ENCODE assay signal across 25 cellular contexts in the genomic region with DNA sequence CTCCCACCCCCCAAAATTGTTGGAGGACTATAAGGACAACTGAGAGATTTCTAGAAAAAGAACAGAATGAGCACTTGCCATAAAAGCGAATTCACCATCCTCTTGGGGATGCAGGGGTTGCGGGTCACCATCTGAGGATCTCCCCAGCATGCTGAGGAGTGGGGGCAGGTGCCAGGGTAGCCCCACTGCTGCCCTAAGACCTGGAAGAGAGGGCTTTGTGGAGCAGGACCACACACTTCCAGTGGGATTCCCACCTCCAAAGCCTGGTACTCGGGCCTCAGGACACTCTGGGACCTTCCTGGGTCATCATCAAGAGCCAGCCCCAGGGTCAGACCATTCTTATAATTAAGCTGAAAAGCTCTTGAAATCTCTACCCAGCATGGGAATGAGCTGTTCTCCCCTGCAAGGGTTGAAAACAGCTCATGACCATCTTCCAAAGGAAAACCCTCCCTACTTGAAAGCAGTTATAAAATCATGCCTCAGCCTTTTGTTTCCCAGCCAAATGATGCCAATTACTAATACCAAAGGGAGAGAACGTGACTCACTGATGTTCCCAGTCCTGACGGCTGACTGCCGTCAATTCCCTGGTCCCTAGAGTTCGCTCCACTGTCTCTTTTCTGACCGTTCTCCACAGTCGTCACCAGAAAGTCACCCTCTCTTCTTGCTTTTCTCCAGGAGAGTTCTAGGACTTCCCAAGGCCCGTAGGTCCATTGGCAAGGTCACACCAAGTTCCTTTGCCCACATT.
DNase-seq lines count a peak whose midpoint lies in the region; ATAC-seq and TF ChIP-seq lines count a peak whose summit lies in the region.
"Had no signal": no experiment of that assay in that cellular context is flagged by ENCODE, and none has a peak within 500 bp of the region (broad histone marks: within the 10 kb centered on the region; RNA-seq: fewer than 3 reads in every experiment).

No MANE protein-coding gene starts in this region.

- BruUV-seq in IMR-90 (replicated peaks; lab: Mats Ljungman, UMichigan): no TSS peak

- no peak for TF ChIP-seq RAD21 in IMR-90 (IDR thresholded peaks at IDR 0.05; ENCODE audit: low read length)

- peaks cover 17% of the 10 kb centered on the region for H3K27me3 Mint-ChIP-seq in endodermal cell (ENCODE audit: insufficient read depth)

- H3K23ac ChIP-seq in IMR-90 (ENCODE audit: low read depth, low read length): no peak overlapping the region

- no peaks in the 10 kb centered on the region for H3K9me3 Mint-ChIP-seq in endodermal cell
- H3K9me3 Mint-ChIP-seq: T-cell had no signal

- no peak for ATAC-seq in IMR-90 (ENCODE audit: low read depth)
- no peak for ATAC-seq in GM18505 (IDR thresholded peaks at IDR 0.05; ENCODE audit: unreplicated experiment)
- ATAC-seq: HCT116, K562, left ventricle myocardium superior, mucosa of descending colon, T-cell had no signal

- H4K8ac ChIP-seq in IMR-90 (ENCODE audit: low read depth in 2 of 2, low read length in 2 of 2): no peak overlapping the region

- no peak overlapping the region for H2AK5ac ChIP-seq in IMR-90 (ENCODE audit: low read depth, low read length)

- POLR2A ChIA-PET in IMR-90 (lab: Charles Lee; ENCODE audit: unreplicated experiment): no interaction called here

- no peak overlapping the region for H2BK20ac ChIP-seq in IMR-90 (ENCODE audit: low read depth, low read length)

- no peak overlapping the region for H2BK120ac ChIP-seq in IMR-90 (ENCODE audit: low read depth, low read length)

- H3K56ac ChIP-seq in IMR-90 (ENCODE audit: extremely low read depth, insufficient read depth, low read length): no peak overlapping the region

- H3K4me3 Mint-ChIP-seq in endodermal cell: no peak overlapping the region
- H3K4me3 Mint-ChIP-seq: T-cell had no signal

- H3K9me3 ChIP-seq in IMR-90 (ENCODE audit: control insufficient read depth, insufficient read depth, low read length) (no peaks in the 10 kb centered on the region), endodermal cell (ENCODE audit: control insufficient read depth, low read length) (no peaks in the 10 kb centered on the region)
- H3K9me3 ChIP-seq: mucosa of descending colon, spleen, vagina had no signal

- H3K4me1 ChIP-seq in IMR-90 (ENCODE audit: control insufficient read depth, insufficient read depth, low read length) (no peaks in the 10 kb centered on the region), endodermal cell (ENCODE audit: control insufficient read depth, insufficient read depth, low read length) (no peaks in the 10 kb centered on the region)
- H3K4me1 ChIP-seq: spleen, vagina had no signal

- H3K9ac ChIP-seq in IMR-90 (ENCODE audit: low read depth, low read length) (no peak overlapping the region), endodermal cell (ENCODE audit: extremely low read depth, low read length, poor library complexity, severe bottlenecking) (no peak overlapping the region)

- no peak overlapping the region for H3K4ac ChIP-seq in IMR-90 (ENCODE audit: low read depth, low read length)

- CTCF ChIA-PET in IMR-90 (lab: Yijun Ruan, JAX): no interaction called here

- no peak overlapping the region for H3K14ac ChIP-seq in IMR-90 (replicated peaks; ENCODE audit: low read depth, low read length)

- no peak overlapping the region for H2BK5ac ChIP-seq in IMR-90 (ENCODE audit: low read depth, low read length, poor library complexity, severe bottlenecking)

- no peak for TF ChIP-seq CTCF in IMR-90 (conservative IDR thresholded peaks at IDR 0.05; ENCODE audit: low read depth, low read length)
- no peak for TF ChIP-seq CTCF in endodermal cell (conservative IDR thresholded peaks at IDR 0.05)

- H3K4me2 ChIP-seq in IMR-90 (ENCODE audit: low read depth, low read length): no peak overlapping the region

- TF ChIP-seq POLR2A in IMR-90 (IDR thresholded peaks at IDR 0.05; ENCODE audit: low read depth, low read length) (no peak), GM18505 (IDR thresholded peaks at IDR 0.05; ENCODE audit: borderline replicate concordance, extremely low read depth, insufficient read depth, insufficient read length) (no peak)

- no peaks in the 10 kb centered on the region for H4K20me1 ChIP-seq in IMR-90 (ENCODE audit: insufficient read depth, low read length)

- dilution Hi-C loops in IMR-90 (cut with HindIII; ENCODE audit: low sequenced_read_pairs, unreplicated experiment): no loop called here

- no peak overlapping the region for H3K27ac Mint-ChIP-seq in endodermal cell
- H3K27ac Mint-ChIP-seq: T-cell had no signal

- peaks cover 4% of the 10 kb centered on the region for H3K4me1 Mint-ChIP-seq in endodermal cell
- H3K4me1 Mint-ChIP-seq: T-cell had no signal

- intact Hi-C loops in IMR-90 (cut with micrococcal nuclease): no loop called here

- H3K79me1 ChIP-seq in IMR-90 (ENCODE audit: low read depth in 1 of 2, low read length in 2 of 2): no peaks in the 10 kb centered on the region

- H2AFZ ChIP-seq in IMR-90 (replicated peaks; ENCODE audit: low read length, poor library complexity): no peak overlapping the region

- H3K27ac ChIP-seq in IMR-90 (ENCODE audit: insufficient read depth, low read length) (no peak overlapping the region), endodermal cell (ENCODE audit: low read depth, low read length) (no peak overlapping the region)
- H3K27ac ChIP-seq: HL-60, spleen, vagina had no signal

- H2AK9ac ChIP-seq in IMR-90 (replicated peaks; ENCODE audit: low read depth, low read length, poor library complexity): no peak overlapping the region

- H4K91ac ChIP-seq in IMR-90 (ENCODE audit: insufficient read depth, low read depth, low read length): no peak overlapping the region

- DNase-seq in Daoy (ENCODE audit: low read depth) (peak; percentile 56), IMR-90 (peak; percentile 7), astrocyte of the hippocampus (ENCODE audit: low read depth, low spot score) (peak; percentile 46), myocyte (ENCODE audit: low read depth) (peak; percentile 21), endodermal cell (no peak), NCI-H1105 (lab: John Stamatoyannopoulos, UW) (no peak)
- DNase-seq in stimulated activated CD4-positive, alpha-beta T cell treated with anti-CD3 and anti-CD28 coated beads, Interleukin-15, amount 100 ng/mL, for 24 hours: no peak
- DNase-seq: activated CD8-positive, alpha-beta memory T cell treated with anti-CD3 and anti-CD28 coated beads, Interleukin-2, amount 50 U/mL, for 48 hours; activated effector memory CD4-positive, alpha-beta T cell treated with anti-CD3 and anti-CD28 coated beads, Interleukin-2, amount 50 U/mL, for 16 hours; central memory CD4-positive, alpha-beta T cell; DMS79 treated with DMSO at 0.1 percent for 48 hours; erythroblast; left ventricle myocardium superior; mucosa of descending colon; NCI-H1092; NCI-H2029 treated with DMSO at 0.1 percent for 48 hours; NCI-H510A treated with DMSO at 0.1 percent for 48 hours; SHP77; spleen; T-cell had no signal

- H3K36me3 ChIP-seq in IMR-90 (ENCODE audit: control insufficient read depth, insufficient read depth, low read length): no peaks in the 10 kb centered on the region
- no peaks in the 10 kb centered on the region for H3K36me3 ChIP-seq in endodermal cell (ENCODE audit: control insufficient read depth, insufficient read depth, low read length)
- H3K36me3 ChIP-seq: spleen, vagina had no signal

- no peaks in the 10 kb centered on the region for H3K9me1 ChIP-seq in IMR-90 (ENCODE audit: insufficient read depth, low read length)

- no peaks in the 10 kb centered on the region for H3K36me3 Mint-ChIP-seq in endodermal cell (ENCODE audit: low read depth)
- H3K36me3 Mint-ChIP-seq: T-cell had no signal

- no peak overlapping the region for H4K5ac ChIP-seq in IMR-90 (ENCODE audit: low read depth, low read length)

- no peak overlapping the region for H2BK15ac ChIP-seq in IMR-90 (ENCODE audit: low read depth, low read length)

- in situ Hi-C loops in IMR-90 (cut with MboI; ENCODE audit: low sequenced_read_pairs): no loop called here

- no peak overlapping the region for H3K18ac ChIP-seq in IMR-90 (ENCODE audit: low read depth, low read length)

- H3K27me3 ChIP-seq in IMR-90 (ENCODE audit: control insufficient read depth, insufficient read depth, low read length): peaks cover 52% of the 10 kb centered on the region
- H3K27me3 ChIP-seq in endodermal cell (ENCODE audit: control insufficient read depth, insufficient read depth, low read length, poor library complexity, severe bottlenecking): no peaks in the 10 kb centered on the region
- H3K27me3 ChIP-seq: vagina had no signal

- WGBS in IMR-90 (ENCODE audit: extremely low coverage in 2 of 2, insufficient read length in 1 of 2), 2 experiments: 80% methylated on average over 1 of the region's 10 CpGs; no CpG with 5 or more reads in 1 of the 2 experiments
- WGBS in endodermal cell (ENCODE audit: insufficient coverage in 1 of 2, insufficient read length in 1 of 2), 2 experiments: 90 to 91% methylated on average over 8 to 10 of the region's 10 CpGs

- H3K4me3 ChIP-seq in IMR-90 (ENCODE audit: insufficient read depth, low read depth, low read length): no peak overlapping the region
- H3K4me3 ChIP-seq in endodermal cell (ENCODE audit: low read length): no peak overlapping the region
- H3K4me3 ChIP-seq: K562, mucosa of descending colon, spleen, vagina had no signal

TF ChIP-seq in IMR-90, 13 proteins besides CTCF, POLR2A, EP300 and RAD21 (continues in another document):
- TF ChIP-seq RFX5 (IDR thresholded peaks at IDR 0.05; ENCODE audit: low read depth, low read length): no peak
- TF ChIP-seq, protein P1, sequence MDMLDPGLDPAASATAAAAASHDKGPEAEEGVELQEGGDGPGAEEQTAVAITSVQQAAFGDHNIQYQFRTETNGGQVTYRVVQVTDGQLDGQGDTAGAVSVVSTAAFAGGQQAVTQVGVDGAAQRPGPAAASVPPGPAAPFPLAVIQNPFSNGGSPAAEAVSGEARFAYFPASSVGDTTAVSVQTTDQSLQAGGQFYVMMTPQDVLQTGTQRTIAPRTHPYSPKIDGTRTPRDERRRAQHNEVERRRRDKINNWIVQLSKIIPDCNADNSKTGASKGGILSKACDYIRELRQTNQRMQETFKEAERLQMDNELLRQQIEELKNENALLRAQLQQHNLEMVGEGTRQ (IDR thresholded peaks at IDR 0.05; ENCODE audit: low read depth, low read length): no peak
- TF ChIP-seq SMC3 (IDR thresholded peaks at IDR 0.05; ENCODE audit: low read depth, low read length): no peak
- TF ChIP-seq RCOR1 (IDR thresholded peaks at IDR 0.05; ENCODE audit: insufficient replicate concordance, low read length): no peak
- TF ChIP-seq NFE2L2 (IDR thresholded peaks at IDR 0.05; ENCODE audit: low read depth, low read length): no peak
- no peak for TF ChIP-seq MXI1 (IDR thresholded peaks at IDR 0.05; ENCODE audit: borderline replicate concordance, low read depth, low read length)
- TF ChIP-seq CHD1 (IDR thresholded peaks at IDR 0.05; ENCODE audit: low read depth, low read length): no peak

Comparison
In these comparisons a context has a peak if more than half of its experiments do, and no peak if none do; other contexts are left out.
1. DNase-seq: peak in Daoy (single experiment), IMR-90 (single experiment), astrocyte of the hippocampus (single experiment) and myocyte (single experiment); none in endodermal cell (single experiment), NCI-H1105 (single experiment) and stimulated activated CD4-positive, alpha-beta T cell treated with anti-CD3 and anti-CD28 coated beads, Interleukin-15, amount 100 ng/mL, for 24 hours (single experiment).